ENCODE assay signal across 10 cellular contexts in the genomic region with DNA sequence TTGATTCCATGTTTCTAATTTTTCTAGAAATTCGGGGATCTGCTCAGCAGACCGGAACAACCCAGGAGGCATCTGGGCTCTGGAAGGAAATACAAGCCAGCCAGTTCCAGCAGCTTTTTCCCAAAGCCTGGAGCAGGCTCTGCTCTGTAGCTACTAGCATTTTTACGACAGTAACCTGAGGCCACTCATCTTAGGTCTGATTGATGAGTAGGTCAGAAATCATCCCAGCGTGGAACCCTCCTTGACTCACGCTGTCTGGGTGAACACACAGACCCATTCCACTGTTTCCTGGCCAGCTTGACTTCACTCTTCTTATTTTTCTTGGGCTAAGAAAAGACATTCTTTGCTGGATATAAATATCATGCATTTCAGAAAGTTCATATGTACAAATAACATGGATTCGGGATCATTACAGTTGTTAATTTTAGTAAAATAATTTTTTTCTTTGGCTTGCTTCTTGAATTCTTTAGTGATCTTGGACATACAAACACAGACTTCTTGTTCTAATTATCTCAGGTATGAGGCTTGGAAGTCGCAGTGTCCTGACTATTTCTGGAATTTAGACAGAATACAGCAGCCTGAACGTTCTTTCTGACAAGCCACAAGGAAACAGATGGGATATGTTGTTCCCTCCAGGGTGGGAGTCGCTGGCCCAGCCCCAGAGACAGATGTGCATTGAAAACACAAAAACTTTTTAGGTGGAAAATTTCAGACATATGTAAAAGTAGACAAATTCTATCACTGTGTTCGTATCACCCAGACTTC. TPM values are rescaled to one million over a fixed set of nuclear protein-coding genes. Genes with fewer than 3 reads are reported as not detected.
DNase-seq lines count a peak whose midpoint lies in the region; ATAC-seq, FAIRE-seq and TF ChIP-seq lines count a peak whose summit lies in the region.
"Had no signal": no experiment of that assay in that cellular context is flagged by ENCODE, and none has a peak within 500 bp of the region (broad histone marks: within the 10 kb centered on the region; RNA-seq: fewer than 3 reads in every experiment).

No MANE protein-coding gene starts in this region.

- H3K4me3 ChIP-seq in HEK293 (ENCODE audit: low read depth, low read length) (no peak overlapping the region), keratinocyte (ENCODE audit: control insufficient read depth in 2 of 3, extremely low read depth in 1 of 3, insufficient read depth in 2 of 3, low read depth in 1 of 3, low read length in 3 of 3) (peak overlapping the region in 2 of 3 experiments; percentile 30 to 36), right lobe of liver (no peak overlapping the region), right atrium auricular region (no peak overlapping the region)

- H3K9ac ChIP-seq in keratinocyte (ENCODE audit: control insufficient read depth, extremely low read depth, insufficient read depth, low read length), result peak overlapping the region; percentile 52

- TF ChIP-seq POLR2A in right lobe of liver (IDR thresholded peaks at IDR 0.05), result no peak

- no peaks in the 10 kb centered on the region for H3K79me2 ChIP-seq in keratinocyte (ENCODE audit: control insufficient read depth, insufficient read depth, low read length)

- H3K27me3 ChIP-seq in keratinocyte (ENCODE audit: control insufficient read depth, extremely low read depth, insufficient read depth, low read length) (peaks cover 14% of the 10 kb centered on the region), right lobe of liver (no peaks in the 10 kb centered on the region), right atrium auricular region (no peaks in the 10 kb centered on the region)

- H2AFZ ChIP-seq in keratinocyte (ENCODE audit: control insufficient read depth, low read length), result no peak overlapping the region

- no peak overlapping the region; the same call in 1 of the 2 replicates for H3K27ac ChIP-seq in HEK293 (ENCODE audit: extremely low read depth, low read depth, low read length)
- peak overlapping the region; percentile 74 for H3K27ac ChIP-seq in keratinocyte (ENCODE audit: control insufficient read depth, insufficient read depth, low read length)
- H3K27ac ChIP-seq in right lobe of liver, result no peak overlapping the region
- no peak overlapping the region for H3K27ac ChIP-seq in right atrium auricular region

- peak overlapping the region; percentile 55 for H3K4me2 ChIP-seq in keratinocyte (ENCODE audit: control insufficient read depth, extremely low read depth, insufficient read depth, low read depth, low read length)

- H3K9me3 ChIP-seq in HEK293 (ENCODE audit: control insufficient read depth, insufficient read depth, low read depth, low read length), result no peaks in the 10 kb centered on the region
- no peaks in the 10 kb centered on the region for H3K9me3 ChIP-seq in keratinocyte (ENCODE audit: control insufficient read depth, low read depth, low read length)
- H3K9me3 ChIP-seq in right lobe of liver, result no peaks in the 10 kb centered on the region
- no peaks in the 10 kb centered on the region for H3K9me3 ChIP-seq in right atrium auricular region

- H3K36me3 ChIP-seq in HEK293 (ENCODE audit: control insufficient read depth in 2 of 2, insufficient read depth in 1 of 2, low read length in 2 of 2) (no peaks in the 10 kb centered on the region), keratinocyte (ENCODE audit: control insufficient read depth in 2 of 2, extremely low read depth in 1 of 2, insufficient read depth in 2 of 2, low read length in 2 of 2) (no peaks in the 10 kb centered on the region), right lobe of liver (no peaks in the 10 kb centered on the region), right atrium auricular region (no peaks in the 10 kb centered on the region)

- POLR2A ChIA-PET in HEK293 (lab: Yijun Ruan, JAX), result interaction anchor here (0.6 to 1.6 kb wide), 6 partner anchors 11 to 558 kb away, joined by 3 to 13 read pairs (median 4); a partner anchor contains a TSS

- peak; percentile 97 for FAIRE-seq in keratinocyte (lab: Jason Lieb, UNC)
- FAIRE-seq: G401.6 had no signal

- peaks cover 9% of the 10 kb centered on the region for H3K4me1 ChIP-seq in HEK293 (ENCODE audit: control insufficient read depth, insufficient read depth, low read length)
- peaks cover 32% of the 10 kb centered on the region for H3K4me1 ChIP-seq in keratinocyte (ENCODE audit: control insufficient read depth, extremely low read depth, insufficient read depth, low read length)
- H3K4me1 ChIP-seq in right lobe of liver, result no peaks in the 10 kb centered on the region
- no peaks in the 10 kb centered on the region for H3K4me1 ChIP-seq in right atrium auricular region

- no peaks in the 10 kb centered on the region for H3K9me1 ChIP-seq in keratinocyte (ENCODE audit: control insufficient read depth, extremely low read depth, insufficient read depth, low read length)

- TF ChIP-seq CTCF in HEK293 (tag by site-specific recombination; IDR thresholded peaks at IDR 0.05) (no peak), keratinocyte (optimal IDR thresholded peaks at IDR 0.05 in 1 of 3, IDR thresholded peaks at IDR 0.05 in 1 of 3, conservative IDR thresholded peaks at IDR 0.05 in 1 of 3; ENCODE audit: extremely low read depth in 1 of 3, insufficient read depth in 2 of 3, low read length in 3 of 3) (no peak), right lobe of liver (IDR thresholded peaks at IDR 0.05) (no peak), right atrium auricular region (IDR thresholded peaks at IDR 0.05) (no peak)

- DNase-seq in AG08396 (ENCODE audit: low spot score) (peak; percentile 32), amniotic stem cell (lab: John Stamatoyannopoulos, UW) (peak; percentile 58), keratinocyte (ENCODE audit: low read depth, low spot score) (peak; percentile 73), NCI-H1092 (lab: John Stamatoyannopoulos, UW) (no peak), right lobe of liver (no peak), right atrium auricular region (ENCODE audit: low spot score) (no peak)
- DNase-seq: right cardiac atrium had no signal

- intact Hi-C loops in right lobe of liver (cut with DNase I), result no loop called here

- CTCF ChIA-PET in HEK293 (lab: Yijun Ruan, JAX), result interaction anchor here (1.0 kb wide), 1 partner anchor 1545 kb away, joined by 3 read pairs; no protein-coding TSS in a partner anchor

- dilution Hi-C loops in keratinocyte (cut with MboI; ENCODE audit: extremely low pct_ligation_motif_present, low sequenced_read_pairs), result no loop called here

- no peaks in the 10 kb centered on the region for H4K20me1 ChIP-seq in keratinocyte (ENCODE audit: control insufficient read depth, extremely low read depth, insufficient read depth, low read length)

- WGBS in right lobe of liver (ENCODE audit: insufficient coverage, low coverage, low lambda C conversion rate, missing lambda C conversion rate), result 41% methylated on average over 10 of the region's 10 CpGs

- no peak for ATAC-seq in GM21381 (IDR thresholded peaks at IDR 0.05; ENCODE audit: unreplicated experiment)
- no peak for ATAC-seq in right lobe of liver
- ATAC-seq: right cardiac atrium had no signal

TF ChIP-seq in HEK293, 187 proteins besides CTCF, POLR2A, EP300 and RAD21 (continues in another document):
- TF ChIP-seq SALL2 (tag by site-specific recombination; IDR thresholded peaks at IDR 0.05; ENCODE audit: borderline replicate concordance), result no peak
- TF ChIP-seq ZNF600 (tag by site-specific recombination; IDR thresholded peaks at IDR 0.05), result peak; percentile 61
- no peak for TF ChIP-seq ZNF785 (tag by site-specific recombination; IDR thresholded peaks at IDR 0.05)
- no peak for TF ChIP-seq HOXD13 (CRISPR knock-in tag; IDR thresholded peaks at IDR 0.05; ENCODE audit: borderline replicate concordance)
- TF ChIP-seq, protein P1, sequence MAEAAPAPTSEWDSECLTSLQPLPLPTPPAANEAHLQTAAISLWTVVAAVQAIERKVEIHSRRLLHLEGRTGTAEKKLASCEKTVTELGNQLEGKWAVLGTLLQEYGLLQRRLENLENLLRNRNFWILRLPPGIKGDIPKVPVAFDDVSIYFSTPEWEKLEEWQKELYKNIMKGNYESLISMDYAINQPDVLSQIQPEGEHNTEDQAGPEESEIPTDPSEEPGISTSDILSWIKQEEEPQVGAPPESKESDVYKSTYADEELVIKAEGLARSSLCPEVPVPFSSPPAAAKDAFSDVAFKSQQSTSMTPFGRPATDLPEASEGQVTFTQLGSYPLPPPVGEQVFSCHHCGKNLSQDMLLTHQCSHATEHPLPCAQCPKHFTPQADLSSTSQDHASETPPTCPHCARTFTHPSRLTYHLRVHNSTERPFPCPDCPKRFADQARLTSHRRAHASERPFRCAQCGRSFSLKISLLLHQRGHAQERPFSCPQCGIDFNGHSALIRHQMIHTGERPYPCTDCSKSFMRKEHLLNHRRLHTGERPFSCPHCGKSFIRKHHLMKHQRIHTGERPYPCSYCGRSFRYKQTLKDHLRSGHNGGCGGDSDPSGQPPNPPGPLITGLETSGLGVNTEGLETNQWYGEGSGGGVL (tag by site-specific recombination; IDR thresholded peaks at IDR 0.05), result no peak
- peak; percentile 22; the same call in 1 of the 2 replicates for TF ChIP-seq ZNF394 (tag by site-specific recombination; IDR thresholded peaks at IDR 0.05; ENCODE audit: borderline replicate concordance)

RNA-seq across cellular contexts. Expression of a gene that starts 54.6 kb away (rescaled TPM):
- 29.5 to 86.5 TPM (median 47.2 TPM) in 3 replicates for polyA plus RNA-seq in keratinocyte
- polyA plus RNA-seq in keratinocyte (2011; ENCODE audit: low read depth), result 20.2 TPM
- 47.3 and 47.7 TPM in 2 replicates for polyA plus RNA-seq in keratinocyte (2011; cell fraction: cytosol; rRNA removed)
- 120 and 126 TPM in 2 replicates for polyA plus RNA-seq in keratinocyte (2011; cell fraction: nucleus; rRNA removed)
- 46.9 and 75.3 TPM in 2 replicates for polyA plus RNA-seq in keratinocyte (2012; ENCODE audit: low replicate concordance)
- 32.0 to 86.5 TPM (median 65.6 TPM) in 3 replicates for polyA minus RNA-seq in keratinocyte
- polyA minus RNA-seq in keratinocyte (2011; cell fraction: cytosol; rRNA and poly(A)+ RNA removed), result 43.9 TPM
- polyA minus RNA-seq in keratinocyte (2011; cell fraction: nucleus; rRNA and poly(A)+ RNA removed), result 53.9 and 82.5 TPM in 2 replicates
- 10 to 100 TPM; 40.7 to 59.5 (median 49.7) TPM for total RNA-seq in right lobe of liver
- 10 to 100 TPM; 68.3 to 89.6 TPM for total RNA-seq in right atrium auricular region

Comparison
In these comparisons a context has a peak if more than half of its experiments do, and no peak if none do; other contexts are left out.
1. DNase-seq: peak in AG08396 (single experiment), amniotic stem cell (single experiment) and keratinocyte (single experiment); none in NCI-H1092 (single experiment), right lobe of liver (0 of 3) and right atrium auricular region (single experiment).
2. H3K4me3 ChIP-seq: peak in keratinocyte (2 of 3); none in HEK293 (single experiment), right lobe of liver (0 of 3) and right atrium auricular region (0 of 2).